23 cellular contexts compared by ENCODE assay signal in the genomic region with DNA sequence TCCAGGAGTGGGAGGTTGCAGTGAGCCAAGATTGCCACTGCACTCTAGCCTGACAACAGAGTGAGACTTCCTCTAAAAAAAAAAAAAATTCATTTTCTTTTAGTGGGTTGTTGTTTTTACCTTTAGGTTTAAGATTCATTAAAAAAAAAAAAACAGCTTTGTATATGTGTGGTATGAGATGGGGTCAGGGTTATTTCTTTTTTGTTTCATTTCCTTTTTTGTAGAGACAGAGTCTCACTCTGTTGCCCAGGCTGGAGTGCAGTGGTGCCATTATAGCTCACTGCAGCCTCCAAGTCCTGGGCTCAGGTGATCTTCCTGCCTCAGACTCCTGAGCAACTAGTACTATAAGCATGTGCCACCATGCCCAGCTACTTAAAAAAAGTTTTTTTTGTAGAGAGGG. TPM values are rescaled to one million over a fixed set of nuclear protein-coding genes. Genes with fewer than 3 reads are reported as not detected.
DNase-seq lines count a peak whose midpoint lies in the region; ATAC-seq and TF ChIP-seq lines count a peak whose summit lies in the region.
"Had no signal": no experiment of that assay in that cellular context is flagged by ENCODE, and none has a peak within 500 bp of the region (broad histone marks: within the 10 kb centered on the region; RNA-seq: fewer than 3 reads in every experiment).

No MANE protein-coding gene starts in this region.

- no peaks in the 10 kb centered on the region for H3K27me3 ChIP-seq in brain microvascular endothelial cell (replicated peaks)
- H3K27me3 ChIP-seq: gastrocnemius medialis, tibial nerve had no signal

- no peak overlapping the region for H3K4me3 ChIP-seq in brain microvascular endothelial cell (ENCODE audit: low read depth, low read length)
- H3K4me3 ChIP-seq: gastrocnemius medialis, tibial nerve had no signal

- peak overlapping the region in 3 of 8 donors; percentile 22 to 82 (median 80) for H3K4me3 Mint-ChIP-seq in naive B cell
- H3K4me3 Mint-ChIP-seq: activated CD4-positive, alpha-beta T cell treated with anti-CD3 and anti-CD28 coated beads, Interleukin-2, amount 10 ng/mL, durations not matched to agents 7 days and 5 days; nephron had no signal

- peak; percentile 51 for ATAC-seq in GM18858 (IDR thresholded peaks at IDR 0.05; ENCODE audit: unreplicated experiment)
- ATAC-seq in GM21515 (IDR thresholded peaks at IDR 0.05; ENCODE audit: unreplicated experiment), result peak; percentile 70
- peak; percentile 76 for ATAC-seq in HG03066 (IDR thresholded peaks at IDR 0.05; ENCODE audit: low read depth, unreplicated experiment)
- peak; percentile 94 to 96 for ATAC-seq in naive B cell (ENCODE audit: low read depth in 2 of 2)
- no peak for ATAC-seq in esophagus mucosa
- ATAC-seq: gastrocnemius medialis had no signal

- no peaks in the 10 kb centered on the region for H3K36me3 ChIP-seq in brain microvascular endothelial cell (replicated peaks)
- H3K36me3 ChIP-seq: gastrocnemius medialis, tibial nerve had no signal

- H3K9me3 Mint-ChIP-seq in naive B cell, result peaks cover 0 to 4% (median 0%) of the 10 kb centered on the region in 7 donors
- H3K9me3 Mint-ChIP-seq: activated CD4-positive, alpha-beta T cell treated with anti-CD3 and anti-CD28 coated beads, Interleukin-2, amount 10 ng/mL, durations not matched to agents 7 days and 5 days; nephron had no signal

- no peak for TF ChIP-seq CTCF in brain microvascular endothelial cell (IDR thresholded peaks at IDR 0.05; ENCODE audit: low read depth, low read length, missing control alignments)

- H3K27ac ChIP-seq in brain microvascular endothelial cell, result no peak overlapping the region
- H3K27ac ChIP-seq: gastrocnemius medialis, tibial nerve had no signal

- in situ Hi-C loops in brain microvascular endothelial cell (cut with HindIII; ENCODE audit: low pct_ligation_motif_present, low sequenced_read_pairs), result no loop called here

- H3K27me3 Mint-ChIP-seq in naive B cell, result no peaks in the 10 kb centered on the region
- H3K27me3 Mint-ChIP-seq: activated CD4-positive, alpha-beta T cell treated with anti-CD3 and anti-CD28 coated beads, Interleukin-2, amount 10 ng/mL, durations not matched to agents 7 days and 5 days had no signal

- peaks cover 8 to 10% of the 10 kb centered on the region in 2 donors for H3K36me3 Mint-ChIP-seq in naive B cell

- H3K4me1 Mint-ChIP-seq in naive B cell, result peaks cover 6 to 18% (median 14%) of the 10 kb centered on the region in 3 donors
- H3K4me1 Mint-ChIP-seq: activated CD4-positive, alpha-beta T cell treated with anti-CD3 and anti-CD28 coated beads, Interleukin-2, amount 10 ng/mL, durations not matched to agents 7 days and 5 days had no signal

- H3K27ac Mint-ChIP-seq in naive B cell, result peak overlapping the region in 4 of 6 donors; percentile 61 to 89 (median 65)
- H3K27ac Mint-ChIP-seq: activated CD4-positive, alpha-beta T cell treated with anti-CD3 and anti-CD28 coated beads, Interleukin-2, amount 10 ng/mL, durations not matched to agents 7 days and 5 days; nephron had no signal

- DNase-seq in naive B cell (peak; percentile 33), brain microvascular endothelial cell (no peak), NCI-H1436 treated with DMSO at 0.1 percent for 48 hours (lab: John Stamatoyannopoulos, UW) (no peak)
- DNase-seq in activated naive CD4-positive, alpha-beta T cell treated with Interleukin-2 at 50 U/mL for 16 hours, result no peak
- DNase-seq: activated CD4-positive, alpha-beta T cell treated with anti-CD3 and anti-CD28 coated beads, Interleukin-2, amount 10 ng/mL, durations not matched to agents 7 days and 5 days; activated effector memory CD4-positive, alpha-beta T cell treated with anti-CD3 and anti-CD28 coated beads, Interleukin-2, amount 50 U/mL, for 16 hours; COR-L47; DND-41; gastrocnemius medialis; GOT3; mesendoderm; NCI-H1417 treated with DMSO at 0.1 percent for 48 hours; NCI-H2171 treated with DMSO at 0.1 percent for 48 hours; NCI-H69; OCI-M1; SIG-M5; stimulated activated naive CD4-positive, alpha-beta T cell treated with Interleukin-2 at 50 U/mL for 16 hours had no signal

RNA-seq across cellular contexts. Expression of a gene that starts 47.0 kb away (rescaled TPM):
- 10 to 100 TPM; 22.0 to 38.9 (median 24.5) TPM for polyA plus RNA-seq in naive B cell (ENCODE audit: low read depth in 6 of 6)
- 20.8 TPM for total RNA-seq in esophagus mucosa
